ENCODE assay signal across 1 cellular context in genomic region chr20:22556565-22557056, GRCh38.
TF ChIP-seq lines count a peak whose summit lies in the region.

No MANE protein-coding gene starts in this region.

TF ChIP-seq in WTC11, 78 proteins besides CTCF, POLR2A, EP300 and RAD21 (continued from another document):
- TF ChIP-seq MLX (CRISPR knock-in tag; IDR thresholded peaks at IDR 0.05) (no peak), AR (CRISPR knock-in tag; IDR thresholded peaks at IDR 0.05) (no peak)
